Comparison of ENCODE assay signal across 20 cellular contexts in the genomic region with DNA sequence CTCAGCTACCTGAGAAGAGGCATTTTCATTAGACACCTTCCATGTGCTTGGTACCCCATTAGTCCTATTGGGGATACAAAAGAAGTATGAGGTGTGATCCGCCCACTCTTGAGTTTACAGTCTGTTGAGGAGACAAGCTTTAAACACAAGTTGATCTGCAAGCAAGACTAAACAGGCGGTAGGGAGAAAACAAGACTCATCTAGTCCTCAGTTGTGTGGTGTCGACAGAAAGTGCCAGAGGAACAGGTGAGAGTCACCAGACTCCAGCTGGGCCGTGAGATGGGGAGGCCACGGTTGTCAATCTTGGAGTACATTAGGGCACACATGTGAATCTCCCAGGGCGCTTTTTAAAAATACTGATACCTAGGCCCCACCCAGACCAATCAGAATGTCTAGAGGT. TPM values are rescaled to one million over a fixed set of nuclear protein-coding genes. Genes with fewer than 3 reads are reported as not detected.
A peak's percentile ranks its signal among the peaks of the same experiment; 100 is the strongest.
DNase-seq lines count a peak whose midpoint lies in the region; ATAC-seq and TF ChIP-seq lines count a peak whose summit lies in the region.
"Had no signal": no experiment of that assay in that cellular context is flagged by ENCODE, and none has a peak within 500 bp of the region (broad histone marks: within the 10 kb centered on the region; RNA-seq: fewer than 3 reads in every experiment).

No MANE protein-coding gene starts in this region.

- peaks cover 80% of the 10 kb centered on the region for H3K4me1 Mint-ChIP-seq in activated CD8-positive, alpha-beta T cell treated with anti-CD3 and anti-CD28 coated beads for 36 hours (ENCODE audit: low read depth)
- H3K4me1 Mint-ChIP-seq in activated CD8-positive, alpha-beta T cell treated with anti-CD3 and anti-CD28 coated beads, Interleukin-2, amount 10 ng/mL, durations not matched to agents 7 days and 5 days (ENCODE audit: low read depth): peaks cover 87% of the 10 kb centered on the region
- H3K4me1 Mint-ChIP-seq in dendritic cell treated with granulocyte-macrophage colony-stimulating factor and Interleukin-4, amounts not matched to agents 40 ng/mL and 50 ng/mL, for 4 days (ENCODE audit: low read depth): peaks cover 91% of the 10 kb centered on the region

- no peak overlapping the region for H3K4me3 ChIP-seq in psoas muscle
- H3K4me3 ChIP-seq: esophagus squamous epithelium had no signal

- H3K9me3 ChIP-seq in KOPT-K1 (ENCODE audit: insufficient read depth, low read length, poor library complexity, severe bottlenecking) (no peaks in the 10 kb centered on the region), psoas muscle (no peaks in the 10 kb centered on the region)
- H3K9me3 ChIP-seq: esophagus squamous epithelium had no signal

- POLR2A ChIA-PET in activated CD8-positive, alpha-beta T cell treated with anti-CD3 and anti-CD28 coated beads for 36 hours (lab: Charles Lee): no interaction called here
- POLR2A ChIA-PET in activated CD8-positive, alpha-beta T cell treated with anti-CD3 and anti-CD28 coated beads, Interleukin-2, amount 10 ng/mL, durations not matched to agents 7 days and 5 days (lab: Charles Lee): no interaction called here

- intact Hi-C loops in activated CD8-positive, alpha-beta T cell treated with anti-CD3 and anti-CD28 coated beads for 36 hours (cut with micrococcal nuclease): no loop called here
- intact Hi-C loops in dendritic cell treated with granulocyte-macrophage colony-stimulating factor and Interleukin-4, amounts not matched to agents 40 ng/mL and 50 ng/mL, for 4 days (cut with micrococcal nuclease): no loop called here
- intact Hi-C loops in psoas muscle (cut with DNase I): no loop called here

- peaks cover 66% of the 10 kb centered on the region for H3K36me3 ChIP-seq in KOPT-K1 (ENCODE audit: insufficient read depth, low read length)
- H3K36me3 ChIP-seq in psoas muscle (ENCODE audit: insufficient read depth in 1 of 2, low read depth in 1 of 2): no peaks in the 10 kb centered on the region
- H3K36me3 ChIP-seq: esophagus squamous epithelium had no signal

- H3K27ac Mint-ChIP-seq in activated CD8-positive, alpha-beta T cell treated with anti-CD3 and anti-CD28 coated beads for 36 hours: peak overlapping the region; percentile 56
- no peak overlapping the region for H3K27ac Mint-ChIP-seq in activated CD8-positive, alpha-beta T cell treated with anti-CD3 and anti-CD28 coated beads, Interleukin-2, amount 10 ng/mL, durations not matched to agents 7 days and 5 days
- peak overlapping the region; percentile 42 for H3K27ac Mint-ChIP-seq in dendritic cell treated with granulocyte-macrophage colony-stimulating factor and Interleukin-4, amounts not matched to agents 40 ng/mL and 50 ng/mL, for 4 days

- H3K27ac ChIP-seq in KOPT-K1 (ENCODE audit: low read depth, low read length, poor library complexity, severe bottlenecking) (peak overlapping the region; percentile 38), psoas muscle (peak overlapping the region; percentile 34)
- H3K27ac ChIP-seq: C4-2B, esophagus squamous epithelium, parathyroid adenoma had no signal

- no peak for ATAC-seq in activated CD8-positive, alpha-beta T cell treated with anti-CD3 and anti-CD28 coated beads for 36 hours
- no peak for ATAC-seq in activated CD8-positive, alpha-beta T cell treated with anti-CD3 and anti-CD28 coated beads, Interleukin-2, amount 10 ng/mL, durations not matched to agents 7 days and 5 days
- ATAC-seq in psoas muscle (peak in 3 of 4 donors; percentile 16 to 67 (median 43)), GM21717 (IDR thresholded peaks at IDR 0.05; ENCODE audit: unreplicated experiment) (no peak), HG03045 (IDR thresholded peaks at IDR 0.05; ENCODE audit: unreplicated experiment) (no peak)
- ATAC-seq: naive thymus-derived CD4-positive, alpha-beta T cell had no signal

- peaks cover 43% of the 10 kb centered on the region for H3K4me1 ChIP-seq in psoas muscle
- H3K4me1 ChIP-seq: parathyroid adenoma had no signal

- H3K4me3 Mint-ChIP-seq in activated CD8-positive, alpha-beta T cell treated with anti-CD3 and anti-CD28 coated beads for 36 hours: no peak overlapping the region
- no peak overlapping the region for H3K4me3 Mint-ChIP-seq in activated CD8-positive, alpha-beta T cell treated with anti-CD3 and anti-CD28 coated beads, Interleukin-2, amount 10 ng/mL, durations not matched to agents 7 days and 5 days
- H3K4me3 Mint-ChIP-seq in dendritic cell treated with granulocyte-macrophage colony-stimulating factor and Interleukin-4, amounts not matched to agents 40 ng/mL and 50 ng/mL, for 4 days: no peak overlapping the region

- H3K27me3 Mint-ChIP-seq in activated CD8-positive, alpha-beta T cell treated with anti-CD3 and anti-CD28 coated beads for 36 hours: no peaks in the 10 kb centered on the region
- no peaks in the 10 kb centered on the region for H3K27me3 Mint-ChIP-seq in activated CD8-positive, alpha-beta T cell treated with anti-CD3 and anti-CD28 coated beads, Interleukin-2, amount 10 ng/mL, durations not matched to agents 7 days and 5 days (ENCODE audit: low read depth)
- H3K27me3 Mint-ChIP-seq in dendritic cell treated with granulocyte-macrophage colony-stimulating factor and Interleukin-4, amounts not matched to agents 40 ng/mL and 50 ng/mL, for 4 days: no peaks in the 10 kb centered on the region
- H3K27me3 Mint-ChIP-seq: naive thymus-derived CD4-positive, alpha-beta T cell had no signal

- CTCF ChIA-PET in activated CD8-positive, alpha-beta T cell treated with anti-CD3 and anti-CD28 coated beads for 36 hours (lab: Charles Lee): no interaction called here
- CTCF ChIA-PET in activated CD8-positive, alpha-beta T cell treated with anti-CD3 and anti-CD28 coated beads, Interleukin-2, amount 10 ng/mL, durations not matched to agents 7 days and 5 days (lab: Charles Lee): interaction anchor here (1.0 to 1.5 kb wide), 2 partner anchors 116 to 285 kb away, joined by 3 to 5 read pairs; no protein-coding TSS in a partner anchor

- no peaks in the 10 kb centered on the region for H3K27me3 ChIP-seq in psoas muscle (ENCODE audit: insufficient read depth in 3 of 3, low read length in 2 of 3)
- H3K27me3 ChIP-seq: esophagus squamous epithelium had no signal

- no peak for DNase-seq in activated CD8-positive, alpha-beta T cell treated with anti-CD3 and anti-CD28 coated beads for 36 hours
- DNase-seq in activated CD8-positive, alpha-beta T cell treated with anti-CD3 and anti-CD28 coated beads, Interleukin-2, amount 10 ng/mL, durations not matched to agents 7 days and 5 days: no peak
- no peak for DNase-seq in psoas muscle
- no peak for DNase-seq in OCI-M2 (lab: John Stamatoyannopoulos, UW; ENCODE audit: unreplicated experiment)
- DNase-seq: activated CD4-positive, alpha-beta T cell treated with anti-CD3 and anti-CD28 coated beads, Interleukin-2, amount 50 U/mL, for 48 hours; activated T-cell treated with anti-CD3 and anti-CD28 coated beads, Interleukin-2, amount 50 U/mL, for 1 hour; DMS53; esophagus squamous epithelium; GF-D8; KG1; NCI-H187; OCI-M1; SHP77 treated with DMSO at 0.1 percent for 48 hours had no signal

- TF ChIP-seq CTCF in activated CD8-positive, alpha-beta T cell treated with anti-CD3 and anti-CD28 coated beads for 36 hours (IDR thresholded peaks at IDR 0.05): no peak
- no peak for TF ChIP-seq CTCF in psoas muscle (IDR thresholded peaks at IDR 0.05)

- H3K9me3 Mint-ChIP-seq in activated CD8-positive, alpha-beta T cell treated with anti-CD3 and anti-CD28 coated beads for 36 hours: no peaks in the 10 kb centered on the region
- H3K9me3 Mint-ChIP-seq in activated CD8-positive, alpha-beta T cell treated with anti-CD3 and anti-CD28 coated beads, Interleukin-2, amount 10 ng/mL, durations not matched to agents 7 days and 5 days (ENCODE audit: insufficient read depth): no peaks in the 10 kb centered on the region
- H3K9me3 Mint-ChIP-seq in dendritic cell treated with granulocyte-macrophage colony-stimulating factor and Interleukin-4, amounts not matched to agents 40 ng/mL and 50 ng/mL, for 4 days: no peaks in the 10 kb centered on the region
- H3K9me3 Mint-ChIP-seq: naive thymus-derived CD4-positive, alpha-beta T cell had no signal

- H3K36me3 Mint-ChIP-seq in activated CD8-positive, alpha-beta T cell treated with anti-CD3 and anti-CD28 coated beads for 36 hours (ENCODE audit: low read depth): peaks cover 49% of the 10 kb centered on the region
- H3K36me3 Mint-ChIP-seq in activated CD8-positive, alpha-beta T cell treated with anti-CD3 and anti-CD28 coated beads, Interleukin-2, amount 10 ng/mL, durations not matched to agents 7 days and 5 days (ENCODE audit: low read depth): peaks cover 55% of the 10 kb centered on the region
- H3K36me3 Mint-ChIP-seq in dendritic cell treated with granulocyte-macrophage colony-stimulating factor and Interleukin-4, amounts not matched to agents 40 ng/mL and 50 ng/mL, for 4 days (ENCODE audit: low read depth): peaks cover 35% of the 10 kb centered on the region

- WGBS in psoas muscle, 3 donors: 64 to 84% (median 65%) methylated on average over 6 of the region's 6 CpGs

RNA-seq across cellular contexts. Expression of a gene that starts 10.3 kb away (rescaled TPM):
- 10 to 100 TPM; 16.0 to 17.0 TPM for total RNA-seq in activated CD8-positive, alpha-beta T cell treated with anti-CD3 and anti-CD28 coated beads for 36 hours
- total RNA-seq in activated CD8-positive, alpha-beta T cell treated with anti-CD3 and anti-CD28 coated beads, Interleukin-2, amount 10 ng/mL, durations not matched to agents 7 days and 5 days: 10 to 100 TPM; 26.7 to 27.4 TPM
- 10 to 100 TPM in 3 of 4 donors, 1 to 10 TPM in 1; 8.8 to 16.8 (median 15.9) TPM for total RNA-seq in psoas muscle
- 10 to 100 TPM in 1 of 3 donors, 1 to 10 TPM in 2; 4.8 to 15.3 (median 6.9) TPM for polyA plus RNA-seq in psoas muscle

Comparison
In these comparisons a context has a peak if more than half of its experiments do, and no peak if none do; other contexts are left out.
1. ATAC-seq: peak in psoas muscle (3 of 4); none in activated CD8-positive, alpha-beta T cell treated with anti-CD3 and anti-CD28 coated beads for 36 hours (single experiment), activated CD8-positive, alpha-beta T cell treated with anti-CD3 and anti-CD28 coated beads, Interleukin-2, amount 10 ng/mL, durations not matched to agents 7 days and 5 days (single experiment), GM21717 (single experiment) and HG03045 (single experiment).